ENCODE assay signal across 10 cellular contexts in genomic region chr2:207337234-207338219, GRCh38.
DNase-seq lines count a peak whose midpoint lies in the region; ATAC-seq and TF ChIP-seq lines count a peak whose summit lies in the region.
"Had no signal": no experiment of that assay in that cellular context is flagged by ENCODE, and none has a peak within 500 bp of the region (broad histone marks: within the 10 kb centered on the region; RNA-seq: fewer than 3 reads in every experiment).

No MANE protein-coding gene starts in this region.

- no peaks in the 10 kb centered on the region for H3K27me3 Mint-ChIP-seq in activated T-cell treated with anti-CD3 and anti-CD28 coated beads, Interleukin-2, amount 50 U/mL, for 24 hours
- H3K27me3 Mint-ChIP-seq in activated CD4-positive, alpha-beta T cell treated with anti-CD3 and anti-CD28 coated beads, Interleukin-2, amount 10 ng/mL, durations not matched to agents 7 days and 5 days, result no peaks in the 10 kb centered on the region
- peaks cover 0 to 3% of the 10 kb centered on the region in 2 donors for H3K27me3 Mint-ChIP-seq in natural killer cell (ENCODE audit: low read depth in 2 of 2)

- ATAC-seq in HG03045 (IDR thresholded peaks at IDR 0.05; ENCODE audit: unreplicated experiment), result peak; percentile 27
- ATAC-seq in natural killer cell, result peak in 2 of 3 donors; percentile 42 to 70
- no peak for ATAC-seq in HG03108 (IDR thresholded peaks at IDR 0.05; ENCODE audit: unreplicated experiment)

- POLR2A ChIA-PET in activated CD4-positive, alpha-beta T cell treated with anti-CD3 and anti-CD28 coated beads, Interleukin-2, amount 10 ng/mL, durations not matched to agents 7 days and 5 days (lab: Charles Lee), result no interaction called here

- H3K4me1 Mint-ChIP-seq in activated T-cell treated with anti-CD3 and anti-CD28 coated beads, Interleukin-2, amount 50 U/mL, for 24 hours (ENCODE audit: low read depth), result peaks cover 57% of the 10 kb centered on the region
- H3K4me1 Mint-ChIP-seq in activated CD4-positive, alpha-beta T cell treated with anti-CD3 and anti-CD28 coated beads, Interleukin-2, amount 10 ng/mL, durations not matched to agents 7 days and 5 days, result peaks cover 48% of the 10 kb centered on the region
- H3K4me1 Mint-ChIP-seq in natural killer cell, result peaks cover 6 to 11% of the 10 kb centered on the region in 2 donors

- intact Hi-C loops in natural killer cell (cut with micrococcal nuclease), result no loop called here

- H3K36me3 Mint-ChIP-seq in activated T-cell treated with anti-CD3 and anti-CD28 coated beads, Interleukin-2, amount 50 U/mL, for 24 hours (ENCODE audit: low read depth), result no peaks in the 10 kb centered on the region
- no peaks in the 10 kb centered on the region for H3K36me3 Mint-ChIP-seq in activated CD4-positive, alpha-beta T cell treated with anti-CD3 and anti-CD28 coated beads, Interleukin-2, amount 10 ng/mL, durations not matched to agents 7 days and 5 days (ENCODE audit: low read depth)
- no peaks in the 10 kb centered on the region for H3K36me3 Mint-ChIP-seq in natural killer cell

- TF ChIP-seq CTCF in natural killer cell (IDR thresholded peaks at IDR 0.05), result no peak

- H3K27ac Mint-ChIP-seq in activated T-cell treated with anti-CD3 and anti-CD28 coated beads, Interleukin-2, amount 50 U/mL, for 24 hours, result peak overlapping the region; percentile 71
- peak overlapping the region; percentile 87 for H3K27ac Mint-ChIP-seq in activated CD4-positive, alpha-beta T cell treated with anti-CD3 and anti-CD28 coated beads, Interleukin-2, amount 10 ng/mL, durations not matched to agents 7 days and 5 days
- H3K27ac Mint-ChIP-seq in natural killer cell, result peak overlapping the region in 1 of 2 donors; percentile 42
- H3K27ac Mint-ChIP-seq: nephron had no signal

- CTCF ChIA-PET in activated CD4-positive, alpha-beta T cell treated with anti-CD3 and anti-CD28 coated beads, Interleukin-2, amount 10 ng/mL, durations not matched to agents 7 days and 5 days (lab: Charles Lee), result interaction anchor here (0.7 to 1.8 kb wide), 5 partner anchors 8 to 170 kb away, joined by 4 to 8 read pairs (median 4); no protein-coding TSS in a partner anchor

- H3K4me3 Mint-ChIP-seq in activated T-cell treated with anti-CD3 and anti-CD28 coated beads, Interleukin-2, amount 50 U/mL, for 24 hours, result peak overlapping the region; percentile 42
- peak overlapping the region; percentile 31 for H3K4me3 Mint-ChIP-seq in activated CD4-positive, alpha-beta T cell treated with anti-CD3 and anti-CD28 coated beads, Interleukin-2, amount 10 ng/mL, durations not matched to agents 7 days and 5 days
- H3K4me3 Mint-ChIP-seq in natural killer cell, result no peak overlapping the region
- H3K4me3 Mint-ChIP-seq: nephron had no signal

- no peak for DNase-seq in activated T-cell treated with anti-CD3 and anti-CD28 coated beads, Interleukin-2, amount 50 U/mL, for 24 hours
- no peak for DNase-seq in activated T-cell treated with anti-CD3 and anti-CD28 coated beads, Interleukin-2, amount 50 U/mL, for 1 hour
- no peak for DNase-seq in activated CD4-positive, alpha-beta T cell treated with anti-CD3 and anti-CD28 coated beads, Interleukin-2, amount 10 ng/mL, durations not matched to agents 7 days and 5 days
- DNase-seq in natural killer cell, result no peak
- no peak for DNase-seq in NCI-H524 treated with DMSO at 0.1 percent for 48 hours (lab: John Stamatoyannopoulos, UW)
- DNase-seq in activated CD4-positive, CD25-positive, alpha-beta regulatory T cell treated with anti-CD3 and anti-CD28 coated beads, Interleukin-2, amount 50 U/mL, for 72 hours, result no peak
- DNase-seq: DND-41 had no signal

- peaks cover 2% of the 10 kb centered on the region for H3K9me3 Mint-ChIP-seq in activated T-cell treated with anti-CD3 and anti-CD28 coated beads, Interleukin-2, amount 50 U/mL, for 24 hours
- H3K9me3 Mint-ChIP-seq in activated CD4-positive, alpha-beta T cell treated with anti-CD3 and anti-CD28 coated beads, Interleukin-2, amount 10 ng/mL, durations not matched to agents 7 days and 5 days, result peaks cover 2% of the 10 kb centered on the region
- no peaks in the 10 kb centered on the region for H3K9me3 Mint-ChIP-seq in natural killer cell
- H3K9me3 Mint-ChIP-seq: nephron had no signal
